In the genomic region with DNA sequence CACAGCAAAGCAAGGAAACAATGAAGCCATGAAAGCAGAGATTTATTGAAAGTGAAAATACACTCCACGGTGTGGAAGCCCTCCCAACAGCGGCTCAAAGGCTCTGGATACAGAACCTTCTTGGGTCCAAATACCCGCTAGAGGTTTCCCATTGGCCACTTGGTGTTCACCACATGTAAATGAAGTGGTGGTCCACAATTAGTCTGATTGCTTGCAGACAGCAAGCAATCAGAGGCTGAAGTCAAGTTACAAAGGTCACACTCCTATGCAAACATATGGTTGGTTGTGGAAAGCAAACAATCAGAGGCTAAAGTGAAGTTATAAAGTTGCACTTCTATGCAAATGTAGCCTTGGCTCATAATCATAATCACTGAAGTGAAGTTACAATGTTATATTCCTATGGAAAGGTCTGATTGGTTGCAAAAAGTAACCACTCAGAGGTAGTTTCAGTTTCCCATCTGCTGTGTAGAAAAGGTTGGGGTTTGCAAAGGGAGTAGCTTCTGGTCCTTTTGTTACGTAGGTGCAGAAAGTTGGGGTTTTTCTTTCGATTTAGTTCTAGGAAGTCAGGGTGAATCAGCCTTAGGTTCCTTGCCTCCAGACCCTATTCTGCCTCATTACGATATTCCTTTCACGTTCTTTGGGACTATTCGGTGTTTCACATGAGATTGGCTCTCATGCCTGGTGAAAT, we compare ENCODE assay signal across 8 cellular contexts. TPM values are rescaled to one million over a fixed set of nuclear protein-coding genes. Genes with fewer than 3 reads are reported as not detected.
DNase-seq lines count a peak whose midpoint lies in the region; ATAC-seq and TF ChIP-seq lines count a peak whose summit lies in the region.

No MANE protein-coding gene starts in this region.

- H3K36me3 ChIP-seq in Peyer's patch: no peaks in the 10 kb centered on the region
- no peaks in the 10 kb centered on the region for H3K36me3 ChIP-seq in lower lobe of right lung
- no peaks in the 10 kb centered on the region for H3K36me3 ChIP-seq in right atrium auricular region

- TF ChIP-seq CTCF in Peyer's patch (IDR thresholded peaks at IDR 0.05) (no peak), lower lobe of right lung (IDR thresholded peaks at IDR 0.05) (no peak), right atrium auricular region (IDR thresholded peaks at IDR 0.05) (no peak), foreskin keratinocyte (conservative IDR thresholded peaks at IDR 0.05) (no peak)

- no peak for TF ChIP-seq POLR2A in Peyer's patch (IDR thresholded peaks at IDR 0.05)

- H3K4me1 ChIP-seq in Peyer's patch (peaks cover 0 to 6% (median 0%) of the 10 kb centered on the region in 4 donors), lower lobe of right lung (no peaks in the 10 kb centered on the region), right atrium auricular region (no peaks in the 10 kb centered on the region), foreskin keratinocyte (no peaks in the 10 kb centered on the region)

- ATAC-seq in HG02870 (IDR thresholded peaks at IDR 0.05; ENCODE audit: unreplicated experiment) (peak; percentile 82), lower lobe of right lung (peak; percentile 44 to 64), foreskin keratinocyte (no peak)

- H3K27ac ChIP-seq in Peyer's patch (peak overlapping the region; percentile 56 to 71 (median 66)), lower lobe of right lung (no peak overlapping the region), right atrium auricular region (no peak overlapping the region), foreskin keratinocyte (no peak overlapping the region)

- H3K9me3 ChIP-seq in Peyer's patch (no peaks in the 10 kb centered on the region), lower lobe of right lung (no peaks in the 10 kb centered on the region), right atrium auricular region (no peaks in the 10 kb centered on the region)

- DNase-seq in SIG-M5 treated with dmso at 0.1 percent for 504 hours (lab: John Stamatoyannopoulos, UW; ENCODE audit: unreplicated experiment) (peak; percentile 35), SIG-M5 (lab: John Stamatoyannopoulos, UW) (no peak), Peyer's patch (peak in 1 of 3 donors; percentile 21), lower lobe of right lung (no peak), right atrium auricular region (ENCODE audit: low spot score) (no peak), nucleus accumbens (lab: John Stamatoyannopoulos, UW) (no peak), foreskin keratinocyte (no peak)

- H3K4me3 ChIP-seq in Peyer's patch (peak overlapping the region; percentile 29 to 54 (median 42)), lower lobe of right lung (no peak overlapping the region), right atrium auricular region (no peak overlapping the region)

- intact Hi-C loops in lower lobe of right lung (cut with DNase I): no loop called here

- H3K27me3 ChIP-seq in Peyer's patch: no peaks in the 10 kb centered on the region
- H3K27me3 ChIP-seq in lower lobe of right lung (ENCODE audit: low read depth): no peaks in the 10 kb centered on the region
- H3K27me3 ChIP-seq in right atrium auricular region: no peaks in the 10 kb centered on the region
- no peaks in the 10 kb centered on the region for H3K27me3 ChIP-seq in foreskin keratinocyte

RNA-seq across cellular contexts. Expression of gene MTF2, which starts 36.8 kb away (rescaled TPM):
- total RNA-seq in Peyer's patch (10 to 100 TPM; 22.3 to 29.8 (median 26.4) TPM), lower lobe of right lung (20.2 TPM), right atrium auricular region (1 to 10 TPM; 6.2 to 6.3 TPM), foreskin keratinocyte (17.5 and 18.9 TPM in 2 replicates)
- polyA plus RNA-seq in foreskin keratinocyte: 4.6 and 6.9 TPM in 2 replicates

Comparison
In these comparisons a context has a peak if more than half of its experiments do, and no peak if none do; other contexts are left out.
1. H3K27ac ChIP-seq: peak in Peyer's patch (4 of 4); none in lower lobe of right lung (single experiment), right atrium auricular region (0 of 2) and foreskin keratinocyte (single experiment).
2. H3K4me3 ChIP-seq: peak in Peyer's patch (4 of 4); none in lower lobe of right lung (single experiment) and right atrium auricular region (0 of 2).